16 cellular contexts compared by ENCODE assay signal in genomic region chr10:856405-857157, GRCh38.
A peak's percentile ranks its signal among the peaks of the same experiment; 100 is the strongest.
DNase-seq lines count a peak whose midpoint lies in the region; ATAC-seq and TF ChIP-seq lines count a peak whose summit lies in the region.
"Had no signal": no experiment of that assay in that cellular context is flagged by ENCODE, and none has a peak within 500 bp of the region (broad histone marks: within the 10 kb centered on the region; RNA-seq: fewer than 3 reads in every experiment).

No MANE protein-coding gene starts in this region.

- ATAC-seq in activated naive CD8-positive, alpha-beta T cell treated with anti-CD3 and anti-CD28 coated beads, Interleukin-2, amount 50 U/mL, for 24 hours: no peak
- ATAC-seq in activated B cell treated with CpG ODN at 0.5 μM for 24 hours (ENCODE audit: low read depth): no peak
- peak; percentile 11 for ATAC-seq in left colon
- no peak for ATAC-seq in stimulated activated naive B cell treated with anti-CD40 and anti-IgM and Interleukin-4, amounts not matched to agents 10 μg/mL and 1 μg/mL and 100 μg/mL, for 72 hours (replicated peaks)
- no peak for ATAC-seq in HG03432 (IDR thresholded peaks at IDR 0.05; ENCODE audit: unreplicated experiment)
- ATAC-seq: HCT116 had no signal

- POLR2A ChIA-PET in activated B cell treated with CpG ODN at 0.5 μM for 24 hours (lab: Charles Lee): no interaction called here

- no peaks in the 10 kb centered on the region for H3K27me3 Mint-ChIP-seq in activated naive CD8-positive, alpha-beta T cell treated with anti-CD3 and anti-CD28 coated beads for 36 hours
- H3K27me3 Mint-ChIP-seq in activated naive CD8-positive, alpha-beta T cell treated with anti-CD3 and anti-CD28 coated beads, Interleukin-2, amount 50 U/mL, for 24 hours: no peaks in the 10 kb centered on the region
- no peaks in the 10 kb centered on the region for H3K27me3 Mint-ChIP-seq in activated B cell treated with CpG ODN at 0.5 μM for 24 hours
- no peaks in the 10 kb centered on the region for H3K27me3 Mint-ChIP-seq in stimulated activated naive B cell treated with anti-CD40 and anti-IgM and Interleukin-4, amounts not matched to agents 10 μg/mL and 1 μg/mL and 100 μg/mL, for 72 hours
- H3K27me3 Mint-ChIP-seq: dendritic cell treated with granulocyte-macrophage colony-stimulating factor and Interleukin-4, amounts not matched to agents 40 ng/mL and 50 ng/mL, for 4 days had no signal

- peaks cover 1% of the 10 kb centered on the region for H3K9me3 Mint-ChIP-seq in activated naive CD8-positive, alpha-beta T cell treated with anti-CD3 and anti-CD28 coated beads for 36 hours
- peaks cover 5% of the 10 kb centered on the region for H3K9me3 Mint-ChIP-seq in activated naive CD8-positive, alpha-beta T cell treated with anti-CD3 and anti-CD28 coated beads, Interleukin-2, amount 50 U/mL, for 24 hours
- no peaks in the 10 kb centered on the region for H3K9me3 Mint-ChIP-seq in activated B cell treated with CpG ODN at 0.5 μM for 24 hours
- H3K9me3 Mint-ChIP-seq in stimulated activated naive B cell treated with anti-CD40 and anti-IgM and Interleukin-4, amounts not matched to agents 10 μg/mL and 1 μg/mL and 100 μg/mL, for 72 hours: no peaks in the 10 kb centered on the region
- H3K9me3 Mint-ChIP-seq: dendritic cell treated with granulocyte-macrophage colony-stimulating factor and Interleukin-4, amounts not matched to agents 40 ng/mL and 50 ng/mL, for 4 days had no signal

- DNase-seq in activated naive CD8-positive, alpha-beta T cell treated with anti-CD3 and anti-CD28 coated beads for 36 hours: no peak
- no peak for DNase-seq in activated naive CD8-positive, alpha-beta T cell treated with anti-CD3 and anti-CD28 coated beads, Interleukin-2, amount 50 U/mL, for 24 hours
- no peak for DNase-seq in activated B cell treated with CpG ODN at 0.5 μM for 24 hours
- no peak for DNase-seq in left colon
- DNase-seq in stimulated activated naive B cell treated with anti-CD40 and anti-IgM and Interleukin-4, amounts not matched to agents 10 μg/mL and 1 μg/mL and 100 μg/mL, for 72 hours: no peak
- DNase-seq in NCI-H2081 treated with DMSO at 0.1 percent for 48 hours (lab: John Stamatoyannopoulos, UW): no peak
- no peak for DNase-seq in NCI-H446 treated with DMSO at 0.1 percent for 48 hours (lab: John Stamatoyannopoulos, UW)
- DNase-seq: DMS53, mammary epithelial cell, NCI-H2029, pancreas, SHP77, T1000 had no signal

- intact Hi-C loops in activated B cell treated with CpG ODN at 0.5 μM for 24 hours (cut with micrococcal nuclease): no loop called here
- intact Hi-C loops in left colon (cut with DNase I, micrococcal nuclease): no loop called here

- CTCF ChIA-PET in activated B cell treated with CpG ODN at 0.5 μM for 24 hours (lab: Charles Lee): no interaction called here

- H3K4me1 Mint-ChIP-seq in activated naive CD8-positive, alpha-beta T cell treated with anti-CD3 and anti-CD28 coated beads for 36 hours: peaks cover 21% of the 10 kb centered on the region
- H3K4me1 Mint-ChIP-seq in activated naive CD8-positive, alpha-beta T cell treated with anti-CD3 and anti-CD28 coated beads, Interleukin-2, amount 50 U/mL, for 24 hours: peaks cover 21% of the 10 kb centered on the region
- peaks cover 41% of the 10 kb centered on the region for H3K4me1 Mint-ChIP-seq in activated B cell treated with CpG ODN at 0.5 μM for 24 hours
- H3K4me1 Mint-ChIP-seq in stimulated activated naive B cell treated with anti-CD40 and anti-IgM and Interleukin-4, amounts not matched to agents 10 μg/mL and 1 μg/mL and 100 μg/mL, for 72 hours: peaks cover 26 to 46% of the 10 kb centered on the region in 2 donors

- H3K36me3 Mint-ChIP-seq in activated naive CD8-positive, alpha-beta T cell treated with anti-CD3 and anti-CD28 coated beads for 36 hours: peaks cover 57% of the 10 kb centered on the region
- H3K36me3 Mint-ChIP-seq in activated naive CD8-positive, alpha-beta T cell treated with anti-CD3 and anti-CD28 coated beads, Interleukin-2, amount 50 U/mL, for 24 hours (ENCODE audit: low read depth): peaks cover 64% of the 10 kb centered on the region
- peaks cover 81% of the 10 kb centered on the region for H3K36me3 Mint-ChIP-seq in activated B cell treated with CpG ODN at 0.5 μM for 24 hours (ENCODE audit: low read depth)
- H3K36me3 Mint-ChIP-seq in stimulated activated naive B cell treated with anti-CD40 and anti-IgM and Interleukin-4, amounts not matched to agents 10 μg/mL and 1 μg/mL and 100 μg/mL, for 72 hours: peaks cover 43 to 74% of the 10 kb centered on the region in 2 donors

- H3K4me3 Mint-ChIP-seq in activated naive CD8-positive, alpha-beta T cell treated with anti-CD3 and anti-CD28 coated beads for 36 hours: no peak overlapping the region
- no peak overlapping the region for H3K4me3 Mint-ChIP-seq in activated naive CD8-positive, alpha-beta T cell treated with anti-CD3 and anti-CD28 coated beads, Interleukin-2, amount 50 U/mL, for 24 hours
- no peak overlapping the region for H3K4me3 Mint-ChIP-seq in activated B cell treated with CpG ODN at 0.5 μM for 24 hours
- H3K4me3 Mint-ChIP-seq in stimulated activated naive B cell treated with anti-CD40 and anti-IgM and Interleukin-4, amounts not matched to agents 10 μg/mL and 1 μg/mL and 100 μg/mL, for 72 hours: no peak overlapping the region
- H3K4me3 Mint-ChIP-seq: dendritic cell treated with granulocyte-macrophage colony-stimulating factor and Interleukin-4, amounts not matched to agents 40 ng/mL and 50 ng/mL, for 4 days had no signal

- no peak for TF ChIP-seq CTCF in activated B cell treated with CpG ODN at 0.5 μM for 24 hours (IDR thresholded peaks at IDR 0.05)

- H3K27ac Mint-ChIP-seq in activated naive CD8-positive, alpha-beta T cell treated with anti-CD3 and anti-CD28 coated beads for 36 hours: peak overlapping the region; percentile 0
- H3K27ac Mint-ChIP-seq in activated naive CD8-positive, alpha-beta T cell treated with anti-CD3 and anti-CD28 coated beads, Interleukin-2, amount 50 U/mL, for 24 hours: no peak overlapping the region
- H3K27ac Mint-ChIP-seq in activated B cell treated with CpG ODN at 0.5 μM for 24 hours: peak overlapping the region; percentile 8
- H3K27ac Mint-ChIP-seq in stimulated activated naive B cell treated with anti-CD40 and anti-IgM and Interleukin-4, amounts not matched to agents 10 μg/mL and 1 μg/mL and 100 μg/mL, for 72 hours: peak overlapping the region; percentile 66
- H3K27ac Mint-ChIP-seq: dendritic cell treated with granulocyte-macrophage colony-stimulating factor and Interleukin-4, amounts not matched to agents 40 ng/mL and 50 ng/mL, for 4 days had no signal
